8 cellular contexts compared by ENCODE assay signal in the genomic region with DNA sequence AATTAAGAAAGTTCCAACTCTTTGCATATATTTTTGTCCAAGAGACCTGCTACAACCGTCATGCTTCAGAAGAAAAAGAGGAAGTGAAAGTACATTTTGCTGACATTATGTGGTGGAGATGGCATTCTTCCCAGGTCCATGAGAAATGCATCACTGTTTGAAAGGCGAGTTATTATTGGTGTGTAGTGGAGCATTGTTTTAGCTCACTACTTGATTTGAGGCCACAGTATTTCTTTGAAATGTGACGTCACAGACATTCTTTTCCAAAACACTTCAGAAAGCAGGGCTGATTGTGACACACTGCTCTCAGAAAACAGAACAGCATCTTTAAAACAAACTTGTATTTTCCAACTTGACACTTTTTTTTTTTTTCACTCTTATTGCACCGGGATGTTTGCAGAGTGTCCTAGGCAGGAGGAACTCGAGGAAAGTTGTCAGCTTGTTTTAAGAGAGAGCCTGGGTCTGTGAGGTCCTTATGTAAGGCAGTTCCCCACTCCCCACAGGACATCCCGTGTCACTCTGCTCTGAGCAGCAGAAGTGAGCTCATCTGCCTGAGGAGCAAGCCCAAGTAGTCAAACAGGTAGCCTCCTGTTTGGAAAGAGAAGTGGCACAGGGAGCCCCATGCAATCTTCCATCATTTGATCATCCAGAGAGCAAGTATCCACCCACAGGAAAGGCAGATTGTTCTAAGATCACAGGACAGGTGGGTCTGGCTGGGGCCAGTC. TPM values are rescaled to one million over a fixed set of nuclear protein-coding genes. Genes with fewer than 3 reads are reported as not detected.
DNase-seq lines count a peak whose midpoint lies in the region; ATAC-seq and TF ChIP-seq lines count a peak whose summit lies in the region.

No MANE protein-coding gene starts in this region.

- H3K27ac Mint-ChIP-seq in activated naive CD8-positive, alpha-beta T cell = peak overlapping the region; percentile 13

- no peak for TF ChIP-seq POLR2A in heart left ventricle (IDR thresholded peaks at IDR 0.05)

- peak; percentile 97 for ATAC-seq in GM21576 (IDR thresholded peaks at IDR 0.05; ENCODE audit: unreplicated experiment)
- ATAC-seq in heart left ventricle = peak; percentile 88 to 93 (median 89)

- 14 to 29% (median 21%) methylated on average over 6 of the region's 6 CpGs for WGBS in heart left ventricle, 4 donors

- H3K4me3 Mint-ChIP-seq in activated naive CD8-positive, alpha-beta T cell = peak overlapping the region; percentile 82

- H3K4me1 Mint-ChIP-seq in activated naive CD8-positive, alpha-beta T cell (ENCODE audit: low read depth) = peaks cover 22% of the 10 kb centered on the region

- POLR2A ChIA-PET in HEK293T (lab: Yijun Ruan, JAX) = no interaction called here

- DNase-seq in GM06990 (ENCODE audit: extremely low read depth, insufficient read length) (peak; percentile 32), heart left ventricle (peak in 2 of 5 donors; percentile 38 to 55), renal cortical epithelial cell (ENCODE audit: low read depth) (peak; percentile 98), HEK293T (ENCODE audit: extremely low spot score) (no peak), NCI-H446 (lab: John Stamatoyannopoulos, UW) (no peak)

- intact Hi-C loops in heart left ventricle (cut with DNase I) = loop anchor here in 3 of 10 donors (1.0 to 10.0 kb wide), 4 partner anchors 55 to 95 kb away; no protein-coding TSS in a partner anchor

- no peaks in the 10 kb centered on the region for H3K36me3 Mint-ChIP-seq in activated naive CD8-positive, alpha-beta T cell

- no peaks in the 10 kb centered on the region for H3K9me3 Mint-ChIP-seq in activated naive CD8-positive, alpha-beta T cell (ENCODE audit: low read depth)

- no peaks in the 10 kb centered on the region for H3K36me3 ChIP-seq in GM06990 (ENCODE audit: control insufficient read depth, insufficient read depth, low read length)
- no peaks in the 10 kb centered on the region for H3K36me3 ChIP-seq in HUES6 (ENCODE audit: control insufficient read depth, insufficient read depth, low read length)
- H3K36me3 ChIP-seq in heart left ventricle = no peaks in the 10 kb centered on the region

- H3K9me3 ChIP-seq in HUES6 (ENCODE audit: control insufficient read depth, insufficient read depth, low read depth, low read length) = no peaks in the 10 kb centered on the region
- no peaks in the 10 kb centered on the region for H3K9me3 ChIP-seq in heart left ventricle

- TF ChIP-seq CTCF in GM06990 (IDR thresholded peaks at IDR 0.05; ENCODE audit: insufficient read depth, low read length, poor library complexity, severe bottlenecking) (no peak), heart left ventricle (IDR thresholded peaks at IDR 0.05) (no peak)

- H3K4me3 ChIP-seq in GM06990 (replicated peaks; ENCODE audit: low read depth, low read length) (no peak overlapping the region), HUES6 (ENCODE audit: low read depth, low read length) (0 out of 2 replicates have a peak overlapping the region, but pooled peaks have one; percentile 4), heart left ventricle (peak overlapping the region in 11 of 12 donors; percentile 24 to 63 (median 53))

- no peak overlapping the region for H3K9ac ChIP-seq in HUES6 (ENCODE audit: low read length)

- peaks cover 1% of the 10 kb centered on the region for H3K27me3 Mint-ChIP-seq in activated naive CD8-positive, alpha-beta T cell

- H3K27me3 ChIP-seq in GM06990 (replicated peaks; ENCODE audit: control insufficient read depth, insufficient read depth, low read length) = no peaks in the 10 kb centered on the region
- H3K27me3 ChIP-seq in HUES6 (ENCODE audit: control insufficient read depth, insufficient read depth, low read length) = no peaks in the 10 kb centered on the region
- no peaks in the 10 kb centered on the region for H3K27me3 ChIP-seq in heart left ventricle

- CTCF ChIA-PET in HEK293T (lab: Yijun Ruan, JAX) = interaction anchor here (0.7 kb wide), 1 partner anchor 1172 kb away, joined by 3 read pairs; no protein-coding TSS in a partner anchor

- peaks cover 21% of the 10 kb centered on the region for H3K4me1 ChIP-seq in HUES6 (ENCODE audit: control insufficient read depth, insufficient read depth, low read length)
- peaks cover 0 to 28% (median 14%) of the 10 kb centered on the region in 12 donors for H3K4me1 ChIP-seq in heart left ventricle

- H3K27ac ChIP-seq in HUES6 (ENCODE audit: low read depth, low read length) (no peak overlapping the region), heart left ventricle (peak overlapping the region; percentile 22 to 85 (median 66))

TF ChIP-seq in HEK293T, 16 proteins besides CTCF, POLR2A, EP300 and RAD21:
- TF ChIP-seq CTBP1 (IDR thresholded peaks at IDR 0.05; ENCODE audit: borderline replicate concordance) (no peak), ZNF384 (IDR thresholded peaks at IDR 0.05) (no peak), FOXA1 (IDR thresholded peaks at IDR 0.05) (no peak)

RNA-seq across cellular contexts. Expression of a gene that starts 1.1 kb away (rescaled TPM):
- total RNA-seq in heart left ventricle = 10 to 100 TPM in 1 of 9 donors, 1 to 10 TPM in 8; 3.6 to 15.4 (median 7.9) TPM
- 1 to 10 TPM in 1 of 2 donors, under 1 TPM in 1; 0.57 to 1.6 TPM for polyA plus RNA-seq in heart left ventricle
- total RNA-seq in renal cortical epithelial cell = 4.2 and 46.9 TPM in 2 replicates

Comparison
In these comparisons a context has a peak if more than half of its experiments do, and no peak if none do; other contexts are left out.
1. DNase-seq: peak in GM06990 (single experiment) and renal cortical epithelial cell (single experiment); none in HEK293T (single experiment) and NCI-H446 (0 of 2).